In genomic region chr10:83886871-83887270, GRCh38 we compare ENCODE assay signal across 13 cellular contexts.
"Had no signal": no experiment of that assay in that cellular context is flagged by ENCODE, and none has a peak within 500 bp of the region (broad histone marks: within the 10 kb centered on the region; RNA-seq: fewer than 3 reads in every experiment).

No MANE protein-coding gene starts in this region.

- H3K4me3 Mint-ChIP-seq: activated naive CD8-positive, alpha-beta T cell; activated T-cell treated with anti-CD3 and anti-CD28 coated beads, Interleukin-2, amount 50 U/mL, for 24 hours; naive B cell; stimulated activated naive CD8-positive, alpha-beta T cell treated with anti-CD3 and anti-CD28 coated beads, Interleukin-15, Interleukin-2, amounts not matched to agents 100 ng/mL and 50 ng/mL, for 24 hours had no signal

- H3K36me3 Mint-ChIP-seq: activated naive CD8-positive, alpha-beta T cell; naive B cell had no signal

- H3K4me1 Mint-ChIP-seq: naive B cell had no signal

- DNase-seq: activated CD4-positive, alpha-beta T cell treated with anti-CD3 and anti-CD28 coated beads, Interleukin-2, amount 50 U/mL, for 4 hours; activated gamma-delta T cell; activated T-cell treated with anti-CD3 and anti-CD28 coated beads, Interleukin-2, amount 50 U/mL, for 24 hours; amygdala; esophagus squamous epithelium; foreskin fibroblast; naive B cell; retina; stimulated activated CD4-positive, alpha-beta T cell treated with anti-CD3 and anti-CD28 coated beads, Interleukin-15, amount 100 ng/mL, for 24 hours; stimulated activated CD4-positive, alpha-beta T cell treated with anti-CD3 and anti-CD28 coated beads, Interleukin-4, amount 100 ng/mL, for 24 hours; upper lobe of left lung had no signal

- H3K27ac Mint-ChIP-seq: activated naive CD8-positive, alpha-beta T cell; activated T-cell treated with anti-CD3 and anti-CD28 coated beads, Interleukin-2, amount 50 U/mL, for 24 hours; naive B cell; stimulated activated naive CD8-positive, alpha-beta T cell treated with anti-CD3 and anti-CD28 coated beads, Interleukin-15, Interleukin-2, amounts not matched to agents 100 ng/mL and 50 ng/mL, for 24 hours had no signal

- H3K9me3 Mint-ChIP-seq: activated T-cell treated with anti-CD3 and anti-CD28 coated beads, Interleukin-2, amount 50 U/mL, for 24 hours; naive B cell; stimulated activated naive CD8-positive, alpha-beta T cell treated with anti-CD3 and anti-CD28 coated beads, Interleukin-15, Interleukin-2, amounts not matched to agents 100 ng/mL and 50 ng/mL, for 24 hours had no signal
